Comparison of ENCODE assay signal across 8 cellular contexts in the genomic region with DNA sequence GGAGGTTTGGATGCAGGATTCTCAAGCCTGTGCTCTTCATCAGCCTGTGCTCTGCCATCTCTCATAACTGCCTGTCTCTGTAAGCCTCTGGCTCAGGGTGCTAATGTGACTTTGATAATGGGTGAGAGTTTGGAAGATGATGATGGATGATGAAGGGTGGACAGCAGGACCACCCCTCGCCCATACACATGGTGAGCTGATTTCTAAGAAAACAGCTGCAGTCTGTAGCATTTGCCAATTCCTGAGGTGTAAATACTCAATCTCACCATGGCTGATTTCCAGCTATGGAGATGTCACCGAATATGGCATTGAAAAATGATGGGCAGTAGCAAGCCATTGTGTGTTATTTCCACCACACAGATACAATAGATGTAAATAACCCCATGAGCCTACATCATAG.
"Had no signal": no experiment of that assay in that cellular context is flagged by ENCODE, and none has a peak within 500 bp of the region (broad histone marks: within the 10 kb centered on the region; RNA-seq: fewer than 3 reads in every experiment).

No MANE protein-coding gene starts in this region.

- DNase-seq: GDM1, GF-D8 had no signal

- ATAC-seq: GM12878 had no signal

- H3K4me3 ChIP-seq: GM12878 had no signal

- FAIRE-seq: G401.6, GM12878, GM12891, GM12892, GM18507, GM19239 had no signal
